Comparison of ENCODE assay signal across 15 cellular contexts in the genomic region with DNA sequence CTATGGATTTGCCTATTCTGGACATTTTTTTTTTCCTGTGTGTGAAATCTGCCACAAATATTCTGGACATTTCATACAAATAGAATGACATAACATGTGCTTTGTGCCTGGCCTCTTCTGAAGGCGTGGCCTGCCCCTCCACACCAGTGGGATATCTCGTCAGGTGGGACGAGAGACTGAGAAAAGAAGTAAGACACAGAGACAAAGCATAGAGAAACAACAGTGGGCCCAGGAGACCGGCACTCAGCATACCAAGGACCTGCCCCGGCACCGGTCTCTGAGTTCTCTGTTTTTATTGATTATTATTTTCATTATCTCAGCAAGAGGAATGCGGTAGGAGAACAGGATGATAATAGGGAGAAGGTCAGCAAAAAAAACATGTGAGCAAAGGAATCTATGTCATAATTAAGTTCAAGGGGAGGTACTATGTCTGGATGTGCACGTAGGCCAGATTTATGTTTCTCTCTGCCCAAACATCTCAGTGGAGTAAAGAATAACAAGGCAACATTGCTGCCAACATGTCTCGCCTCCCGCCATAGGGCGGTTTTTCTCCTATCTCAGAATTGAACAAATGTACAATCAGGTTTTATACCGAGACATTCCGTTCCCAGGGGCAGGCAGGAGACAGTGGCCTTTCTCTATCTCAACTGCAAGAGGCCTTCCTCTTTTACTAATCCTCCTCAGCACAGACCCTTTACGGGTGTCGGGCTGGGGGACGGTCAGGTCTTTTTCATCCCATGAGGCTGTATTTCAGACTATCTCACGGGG. TPM values are rescaled to one million over a fixed set of nuclear protein-coding genes. Genes with fewer than 3 reads are reported as not detected.
DNase-seq lines count a peak whose midpoint lies in the region; FAIRE-seq and TF ChIP-seq lines count a peak whose summit lies in the region.
"Not testable (repeated sequence)": the region's sequence is repeated elsewhere in the genome, so short reads cannot be mapped to it uniquely, and the experiment has no call there.
"Had no signal": no experiment of that assay in that cellular context is flagged by ENCODE, and none has a peak within 500 bp of the region (broad histone marks: within the 10 kb centered on the region; RNA-seq: fewer than 3 reads in every experiment).

No MANE protein-coding gene starts in this region.

- H3K9ac ChIP-seq in astrocyte (ENCODE audit: low read length), result not testable (repeated sequence)

- H3K4me3 ChIP-seq in astrocyte (ENCODE audit: insufficient read depth, low read depth, low read length); choroid plexus epithelial cell (ENCODE audit: low read depth, low read length); cardiac muscle cell; spleen: not testable (repeated sequence)

- H3K36me3 Mint-ChIP-seq in astrocyte (ENCODE audit: low read depth, unreplicated experiment), result peaks cover 11% of the 10 kb centered on the region
- H3K36me3 Mint-ChIP-seq in nephron (ENCODE audit: low read depth); type B pancreatic cell: not testable (repeated sequence)

- 89 to 93% (median 92%) methylated on average over 17 of the region's 17 CpGs for WGBS in spleen, 5 donors

- not testable (repeated sequence) for TF ChIP-seq POLR2A in spleen (IDR thresholded peaks at IDR 0.05)

- not testable (repeated sequence) for H4K20me1 ChIP-seq in astrocyte (ENCODE audit: insufficient read depth, low read length)

- not testable (repeated sequence) for H3K9me3 Mint-ChIP-seq in astrocyte (ENCODE audit: unreplicated experiment); nephron; type B pancreatic cell

- intact Hi-C loops in posterior vena cava (cut with DNase I); spleen (cut with DNase I; ENCODE audit: low total_unique reads): not testable (repeated sequence)

- not testable (repeated sequence) for DNase-seq in astrocyte (ENCODE audit: low read depth); cardiac muscle cell (ENCODE audit: low read depth in 1 of 2, low spot score in 1 of 2); type B pancreatic cell (ENCODE audit: extremely low spot score, unreplicated experiment)
- peak; percentile 11 for DNase-seq in choroid plexus epithelial cell (ENCODE audit: low read depth)
- DNase-seq in mesenteric fat pad (ENCODE audit: low spot score), result peak; percentile 73
- DNase-seq in posterior vena cava (ENCODE audit: low spot score), result peak; percentile 35
- DNase-seq in spleen, result peak; percentile 24

- H3K9me3 ChIP-seq in astrocyte (ENCODE audit: insufficient read depth, low read depth, low read length); cardiac muscle cell (ENCODE audit: low read depth); spleen: not testable (repeated sequence)

- not testable (repeated sequence) for H3K4me2 ChIP-seq in astrocyte (ENCODE audit: low read length)

- H3K27ac ChIP-seq in astrocyte (ENCODE audit: low read depth, low read length); spleen: not testable (repeated sequence)
- peak overlapping the region; percentile 9 for H3K27ac ChIP-seq in cardiac muscle cell

- not testable (repeated sequence) for H3K4me3 Mint-ChIP-seq in astrocyte (ENCODE audit: unreplicated experiment); type B pancreatic cell
- H3K4me3 Mint-ChIP-seq in nephron, result peak overlapping the region in 1 of 3 experiments; percentile 6

- not testable (repeated sequence) for FAIRE-seq in astrocyte (lab: Jason Lieb, UNC)

- not testable (repeated sequence) for TF ChIP-seq CTCF in astrocyte (IDR thresholded peaks at IDR 0.05; ENCODE audit: insufficient read depth, low read depth, low read length); choroid plexus epithelial cell (conservative IDR thresholded peaks at IDR 0.05; ENCODE audit: low read depth, low read length); cardiac muscle cell (IDR thresholded peaks at IDR 0.05; ENCODE audit: low read depth, low read length); nephron (IDR thresholded peaks at IDR 0.05; ENCODE audit: unreplicated experiment in 3 of 3); spleen (IDR thresholded peaks at IDR 0.05 in 8 of 11, conservative IDR thresholded peaks at IDR 0.05 in 3 of 11); type B pancreatic cell (conservative IDR thresholded peaks at IDR 0.05)

- H3K27me3 Mint-ChIP-seq in astrocyte (ENCODE audit: low read depth, unreplicated experiment); nephron (ENCODE audit: low read depth); type B pancreatic cell: not testable (repeated sequence)

- peak overlapping the region; percentile 20 for H3K27ac Mint-ChIP-seq in astrocyte (ENCODE audit: unreplicated experiment)
- H3K27ac Mint-ChIP-seq in nephron, result peak overlapping the region; percentile 40 to 97 (median 79)
- H3K27ac Mint-ChIP-seq in type B pancreatic cell, result peak overlapping the region; percentile 24

- H3K4me1 Mint-ChIP-seq in astrocyte (ENCODE audit: low read depth, unreplicated experiment), result not testable (repeated sequence)
- H3K4me1 Mint-ChIP-seq in nephron (peaks cover 12% of the 10 kb centered on the region), type B pancreatic cell (ENCODE audit: unreplicated experiment) (peaks cover 21% of the 10 kb centered on the region)

- not testable (repeated sequence) for H3K4me1 ChIP-seq in astrocyte (ENCODE audit: insufficient read depth, low read length); spleen
- H3K4me1 ChIP-seq in cardiac muscle cell (ENCODE audit: low read depth), result peaks cover 14% of the 10 kb centered on the region

- not testable (repeated sequence) for H3K79me2 ChIP-seq in astrocyte (ENCODE audit: insufficient read depth, low read length)

- not testable (repeated sequence) for H2AFZ ChIP-seq in astrocyte (ENCODE audit: low read depth, low read length)

- H3K27me3 ChIP-seq in astrocyte (ENCODE audit: insufficient read depth, low read length); cardiac muscle cell; spleen (replicated peaks in 1 of 7): not testable (repeated sequence)

- not testable (repeated sequence) for H3K36me3 ChIP-seq in astrocyte (ENCODE audit: insufficient read depth, low read length); cardiac muscle cell; spleen

RNA-seq across cellular contexts. Expression of a gene that starts 23.3 kb away (rescaled TPM):
- total RNA-seq in astrocyte (62.0 and 62.4 TPM in 2 replicates), cardiac muscle cell (48.9 and 56.1 TPM in 2 replicates), mesenteric fat pad (48.1 TPM), posterior vena cava (10 to 100 TPM; 25.8 to 29.7 TPM), spleen (10 to 100 TPM; 37.6 to 53.1 (median 41.9) TPM), type B pancreatic cell (ENCODE audit: low replicate concordance) (28.0 and 45.2 TPM in 2 replicates)
- polyA plus RNA-seq in cardiac muscle cell (70.7 and 92.2 TPM in 2 replicates), spleen (10 to 100 TPM; 16.2 to 25.0 (median 23.4) TPM)

RNA-seq across cellular contexts. Expression of a gene that starts 48.5 kb away (rescaled TPM):
- not detected in 2 replicates for total RNA-seq in astrocyte
- not detected in 2 replicates for total RNA-seq in cardiac muscle cell
- 0.88 TPM in 1 of 2 replicates, not detected in the other for polyA plus RNA-seq in cardiac muscle cell
- 1.00 TPM for total RNA-seq in mesenteric fat pad
- under 1 TPM in 1 of 2 donors, not detected in 1; 0.38 TPM for total RNA-seq in posterior vena cava
- total RNA-seq in spleen, result 10 to 100 TPM in 4 of 7 donors, 1 to 10 TPM in 3; 3.3 to 54.6 (median 12.1) TPM
- 1 to 10 TPM in 2 of 3 donors, under 1 TPM in 1; 0.70 to 8.7 (median 5.8) TPM for polyA plus RNA-seq in spleen
- 0.41 TPM in 1 of 2 replicates, not detected in the other for total RNA-seq in type B pancreatic cell (ENCODE audit: low replicate concordance)
- total RNA-seq: A673, Daoy, G401 had no signal
- polyA plus RNA-seq: AG04450; CD4-positive, alpha-beta memory T cell; CD4-positive, CD25-positive, alpha-beta regulatory T cell; CD8-positive, alpha-beta memory T cell had no signal

Comparison
In these comparisons a context has a peak if more than half of its experiments do, and no peak if none do; other contexts are left out.
1. H3K27ac Mint-ChIP-seq: peak in every context shown above with its lines; median percentile 79 in nephron; 24 in type B pancreatic cell; 20 in astrocyte.